10 cellular contexts compared by ENCODE assay signal in genomic region chr12:26867084-26867483, GRCh38. TPM values are rescaled to one million over a fixed set of nuclear protein-coding genes. Genes with fewer than 3 reads are reported as not detected.
DNase-seq lines count a peak whose midpoint lies in the region; ATAC-seq and TF ChIP-seq lines count a peak whose summit lies in the region.
"Had no signal": no experiment of that assay in that cellular context is flagged by ENCODE, and none has a peak within 500 bp of the region (broad histone marks: within the 10 kb centered on the region; RNA-seq: fewer than 3 reads in every experiment).

No MANE protein-coding gene starts in this region.

- peak overlapping the region; percentile 100 for H3K27ac ChIP-seq in DND-41 (ENCODE audit: low read length)
- no peak overlapping the region for H3K27ac ChIP-seq in OCI-LY7 (ENCODE audit: low read depth, low read length, poor library complexity, severe bottlenecking)
- H3K27ac ChIP-seq in upper lobe of right lung = no peak overlapping the region

- H3K27me3 ChIP-seq in DND-41 (ENCODE audit: insufficient read depth, low read length, poor library complexity) = no peaks in the 10 kb centered on the region
- no peaks in the 10 kb centered on the region for H3K27me3 ChIP-seq in upper lobe of right lung

- H3K4me3 ChIP-seq in DND-41 (ENCODE audit: low read depth in 1 of 2, low read length in 2 of 2) (peak overlapping the region in 1 of 2 experiments; percentile 39; a peak in 1 of 4 replicates), OCI-LY7 (ENCODE audit: low read depth, low read length, poor library complexity, severe bottlenecking) (no peak overlapping the region), upper lobe of right lung (no peak overlapping the region)

- H3K4me1 ChIP-seq in DND-41 (ENCODE audit: insufficient read depth, low read length) = peaks cover 70% of the 10 kb centered on the region
- H3K4me1 ChIP-seq in OCI-LY7 (ENCODE audit: insufficient read depth, low read length, poor library complexity, severe bottlenecking) = peaks cover 5% of the 10 kb centered on the region
- H3K4me1 ChIP-seq in upper lobe of right lung = peaks cover 16% of the 10 kb centered on the region

- H4K20me1 ChIP-seq in DND-41 (ENCODE audit: insufficient read depth, low read length) (no peaks in the 10 kb centered on the region), OCI-LY7 (ENCODE audit: insufficient read depth, low read length) (no peaks in the 10 kb centered on the region)

- POLR2A ChIA-PET in OCI-LY7 (lab: Charles Lee) = interaction anchor here (0.6 to 1.1 kb wide), 6 partner anchors 9 to 159 kb away, joined by 3 to 10 read pairs (median 4); no protein-coding TSS in a partner anchor

- intact Hi-C loops in OCI-LY7 (cut with micrococcal nuclease; ENCODE audit: unreplicated experiment) = no loop called here
- intact Hi-C loops in upper lobe of right lung (cut with DNase I) = no loop called here

- H3K4me2 ChIP-seq in DND-41 (ENCODE audit: insufficient read depth, low read length) (peak overlapping the region; percentile 68), OCI-LY7 (ENCODE audit: low read length) (no peak overlapping the region)

- H3K79me2 ChIP-seq in DND-41 (ENCODE audit: insufficient read depth, low read length) (no peaks in the 10 kb centered on the region), OCI-LY7 (ENCODE audit: insufficient read depth, low read depth, low read length) (no peaks in the 10 kb centered on the region)

- DNase-seq in DND-41 = peak; percentile 36
- DNase-seq in OCI-LY7 (ENCODE audit: low spot score) = no peak
- no peak for DNase-seq in GOT3 (lab: John Stamatoyannopoulos, UW)
- no peak for DNase-seq in NCI-H1092 treated with DMSO at 0.1 percent for 48 hours (lab: John Stamatoyannopoulos, UW)
- no peak for DNase-seq in AG08395 (ENCODE audit: low spot score)
- DNase-seq in upper lobe of right lung = no peak
- DNase-seq: CD8-positive, alpha-beta memory T cell had no signal

- no peaks in the 10 kb centered on the region for H3K9me2 ChIP-seq in OCI-LY7 (ENCODE audit: insufficient read depth, low read length)

- H3K36me3 ChIP-seq in DND-41 (ENCODE audit: insufficient read depth, low read length) (no peaks in the 10 kb centered on the region), OCI-LY7 (ENCODE audit: insufficient read depth, low read length) (no peaks in the 10 kb centered on the region), upper lobe of right lung (no peaks in the 10 kb centered on the region)

- H3K9me3 ChIP-seq in DND-41 (ENCODE audit: insufficient read depth, low read length, severe bottlenecking) (no peaks in the 10 kb centered on the region), OCI-LY7 (ENCODE audit: low read length) (no peaks in the 10 kb centered on the region; the same call in 1 of the 2 replicates), upper lobe of right lung (no peaks in the 10 kb centered on the region)

- H3K9ac ChIP-seq in DND-41 (ENCODE audit: low read depth, low read length) = peak overlapping the region; percentile 59

- no TSS peak for BruUV-seq in OCI-LY7 (replicated peaks; lab: Mats Ljungman, UMichigan)

- ATAC-seq in DND-41 (ENCODE audit: insufficient read depth, low read depth) (peak; percentile 67), GM19351 (IDR thresholded peaks at IDR 0.05; ENCODE audit: unreplicated experiment) (peak; percentile 82), HG03045 (IDR thresholded peaks at IDR 0.05; ENCODE audit: unreplicated experiment) (peak; percentile 69), upper lobe of right lung (no peak)
- ATAC-seq: Panc1 had no signal

- TF ChIP-seq CTCF in DND-41 (IDR thresholded peaks at IDR 0.05; ENCODE audit: borderline replicate concordance, extremely low read depth, low read length, poor library complexity, severe bottlenecking) (no peak), OCI-LY7 (conservative IDR thresholded peaks at IDR 0.05; ENCODE audit: low read length) (no peak), upper lobe of right lung (IDR thresholded peaks at IDR 0.05) (no peak)

- CTCF ChIA-PET in OCI-LY7 (lab: Charles Lee; ENCODE audit: unreplicated experiment) = no interaction called here

- H2AFZ ChIP-seq in DND-41 (ENCODE audit: low read depth, low read length) = peak overlapping the region; percentile 72; the same call in 1 of the 2 replicates
- H2AFZ ChIP-seq in OCI-LY7 (ENCODE audit: low read length) = peak overlapping the region; percentile 63

RNA-seq across cellular contexts. Expression of gene ITPR2, which starts 34.1 kb away (rescaled TPM):
- total RNA-seq in OCI-LY7 (2014; rRNA removed; shearing (Covaris generic)) = 25.6 and 33.7 TPM in 2 replicates
- total RNA-seq in OCI-LY7 (2022) (44.7 and 56.6 TPM in 2 replicates), upper lobe of right lung (50.8 TPM)
